Comparison of ENCODE assay signal across 8 cellular contexts in genomic region chr10:22317121-22317370, GRCh38. TPM values are rescaled to one million over a fixed set of nuclear protein-coding genes. Genes with fewer than 3 reads are reported as not detected.
DNase-seq lines count a peak whose midpoint lies in the region; ATAC-seq and TF ChIP-seq lines count a peak whose summit lies in the region.

No MANE protein-coding gene starts in this region.

- peaks cover 15% of the 10 kb centered on the region for H3K4me1 Mint-ChIP-seq in endodermal cell

- no peak overlapping the region for H3K27ac Mint-ChIP-seq in endodermal cell

- TF ChIP-seq CTCF in NB4 (IDR thresholded peaks at IDR 0.05; ENCODE audit: low read depth, low read length) (no peak), endodermal cell (conservative IDR thresholded peaks at IDR 0.05) (no peak), ovary (IDR thresholded peaks at IDR 0.05) (no peak)

- no peaks in the 10 kb centered on the region for H3K4me1 ChIP-seq in ES-I3 (ENCODE audit: insufficient read depth, low read length)
- peaks cover 3% of the 10 kb centered on the region for H3K4me1 ChIP-seq in endodermal cell (ENCODE audit: control insufficient read depth, insufficient read depth, low read length)
- H3K4me1 ChIP-seq in ovary (ENCODE audit: insufficient read depth) = no peaks in the 10 kb centered on the region

- DNase-seq in NB4 (ENCODE audit: low read depth) = no peak
- DNase-seq in endodermal cell = no peak
- no peak for DNase-seq in ovary
- DNase-seq in NAMALWA (ENCODE audit: low spot score) = no peak
- no peak for DNase-seq in RKO (ENCODE audit: low spot score)
- no peak for DNase-seq in NCI-H748 (lab: John Stamatoyannopoulos, UW; ENCODE audit: unreplicated experiment)

- no peak for ATAC-seq in GM18909 (IDR thresholded peaks at IDR 0.05; ENCODE audit: poor library complexity, unreplicated experiment)

- peaks cover 76% of the 10 kb centered on the region for H3K27me3 Mint-ChIP-seq in endodermal cell (ENCODE audit: insufficient read depth)

- H3K36me3 ChIP-seq in ES-I3 (ENCODE audit: insufficient read depth, low read length) (no peaks in the 10 kb centered on the region), endodermal cell (ENCODE audit: control insufficient read depth, insufficient read depth, low read length) (no peaks in the 10 kb centered on the region), ovary (no peaks in the 10 kb centered on the region)

- H3K27me3 ChIP-seq in endodermal cell (ENCODE audit: control insufficient read depth, insufficient read depth, low read length, poor library complexity, severe bottlenecking) = peaks cover 71% of the 10 kb centered on the region
- no peaks in the 10 kb centered on the region for H3K27me3 ChIP-seq in ovary

- TF ChIP-seq EP300 in ovary (IDR thresholded peaks at IDR 0.05) = no peak

- peak overlapping the region; percentile 69; the same call in 1 of the 2 replicates for H3K9ac ChIP-seq in ES-I3 (ENCODE audit: low read depth, low read length)
- H3K9ac ChIP-seq in endodermal cell (ENCODE audit: extremely low read depth, low read length, poor library complexity, severe bottlenecking) = peak overlapping the region; percentile 39

- 3% methylated on average over 6 of the region's 8 CpGs; no CpG with 5 or more reads in 1 of the 2 experiments for WGBS in endodermal cell (ENCODE audit: insufficient coverage in 1 of 2, insufficient read length in 1 of 2), 2 experiments
- WGBS in ovary, 3 donors = 7 to 22% (median 7%) methylated on average over 8 of the region's 8 CpGs

- H3K4me3 Mint-ChIP-seq in endodermal cell = peak overlapping the region; percentile 74

- intact Hi-C loops in ovary (cut with DNase I) = loop anchor here (2.0 to 10.0 kb wide), 3 partner anchors 62 to 90 kb away; no protein-coding TSS in a partner anchor

- no peak overlapping the region for H3K27ac ChIP-seq in endodermal cell (ENCODE audit: low read depth, low read length)
- peak overlapping the region in 1 of 2 donors; percentile 89 for H3K27ac ChIP-seq in ovary

- no peaks in the 10 kb centered on the region for H3K9me3 Mint-ChIP-seq in endodermal cell

- H3K9me3 ChIP-seq in ES-I3 (ENCODE audit: control insufficient read depth, insufficient read depth, low read length) (no peaks in the 10 kb centered on the region), endodermal cell (ENCODE audit: control insufficient read depth, low read length) (no peaks in the 10 kb centered on the region), ovary (no peaks in the 10 kb centered on the region)

- H3K36me3 Mint-ChIP-seq in endodermal cell (ENCODE audit: low read depth) = no peaks in the 10 kb centered on the region

- TF ChIP-seq POLR2A in NB4 (IDR thresholded peaks at IDR 0.05; ENCODE audit: extremely low read depth, insufficient read length) (no peak), ovary (IDR thresholded peaks at IDR 0.05) (no peak)

- peak overlapping the region; percentile 80 for H3K4me3 ChIP-seq in NB4 (ENCODE audit: low read depth, low read length)
- peak overlapping the region; percentile 92 for H3K4me3 ChIP-seq in endodermal cell (ENCODE audit: low read length)
- peak overlapping the region; percentile 53 for H3K4me3 ChIP-seq in ovary

RNA-seq across cellular contexts. Expression of gene COMMD3, which starts 0.9 kb away (rescaled TPM):
- total RNA-seq in endodermal cell (10 to 100 TPM; 10.4 to 14.9 TPM), ovary (10 to 100 TPM; 18.8 to 42.3 (median 31.4) TPM)
- 30.4 TPM for polyA plus RNA-seq in endodermal cell (2013, experiment 1 of 2)
- polyA plus RNA-seq in endodermal cell (2013, experiment 2 of 2) = 22.6 TPM
- polyA plus RNA-seq in ovary = 10 to 100 TPM; 39.7 to 54.5 TPM

RNA-seq across cellular contexts. Expression of gene BMI1, which starts 3.9 kb away (rescaled TPM):
- 10 to 100 TPM; 12.2 to 15.5 TPM for total RNA-seq in endodermal cell
- polyA plus RNA-seq in endodermal cell (2013, experiment 1 of 2) = 37.9 TPM
- 31.3 TPM for polyA plus RNA-seq in endodermal cell (2013, experiment 2 of 2)
- 10 to 100 TPM; 18.7 to 53.8 (median 39.6) TPM for total RNA-seq in ovary
- polyA plus RNA-seq in ovary = 10 to 100 TPM; 25.3 to 63.3 TPM

RNA-seq across cellular contexts. Expression of gene SPAG6, which starts 28.2 kb away (rescaled TPM):
- total RNA-seq in endodermal cell (1 to 10 TPM; 1.1 to 2.1 TPM), ovary (10 to 100 TPM in 1 of 7 donors, 1 to 10 TPM in 1, under 1 TPM in 3, not detected in 2; 0.50 to 22.1 (median 0.95) TPM)
- polyA plus RNA-seq in endodermal cell (2013, experiment 1 of 2) = 1.9 TPM
- 1.7 TPM for polyA plus RNA-seq in endodermal cell (2013, experiment 2 of 2)
- polyA plus RNA-seq in ovary = under 1 TPM; 0.04 to 0.23 TPM
